1 cellular context compared by ENCODE assay signal in genomic region chr19:45616709-45617027, GRCh38.
TF ChIP-seq lines count a peak whose summit lies in the region.

No MANE protein-coding gene starts in this region.

TF ChIP-seq in IMR-90, 13 proteins besides CTCF, POLR2A, EP300 and RAD21:
- TF ChIP-seq BHLHE40 (IDR thresholded peaks at IDR 0.05; ENCODE audit: low read depth, low read length) (no peak), MXI1 (IDR thresholded peaks at IDR 0.05; ENCODE audit: borderline replicate concordance, low read depth, low read length) (no peak), RFX5 (IDR thresholded peaks at IDR 0.05; ENCODE audit: low read depth, low read length) (no peak), MAFK (IDR thresholded peaks at IDR 0.05; ENCODE audit: low read depth, low read length) (no peak), ELK1 (IDR thresholded peaks at IDR 0.05; ENCODE audit: borderline replicate concordance, low read depth, low read length) (no peak), SMC3 (IDR thresholded peaks at IDR 0.05; ENCODE audit: low read depth, low read length) (no peak), CEBPB (IDR thresholded peaks at IDR 0.05; ENCODE audit: low read depth, low read length) (no peak), NFE2L2 (IDR thresholded peaks at IDR 0.05; ENCODE audit: low read depth, low read length) (no peak), CHD1 (IDR thresholded peaks at IDR 0.05; ENCODE audit: low read depth, low read length) (no peak), USF2 (IDR thresholded peaks at IDR 0.05; ENCODE audit: low read depth, low read length) (no peak), RCOR1 (IDR thresholded peaks at IDR 0.05; ENCODE audit: insufficient replicate concordance, low read length) (no peak), FOS (IDR thresholded peaks at IDR 0.05; ENCODE audit: low read depth, low read length) (no peak), MAZ (IDR thresholded peaks at IDR 0.05; ENCODE audit: borderline replicate concordance, low read depth, low read length) (no peak)
